Comparison of ENCODE assay signal across 20 cellular contexts in genomic region chr9:129875687-129876395, GRCh38. TPM values are rescaled to one million over a fixed set of nuclear protein-coding genes. Genes with fewer than 3 reads are reported as not detected.
DNase-seq lines count a peak whose midpoint lies in the region; ATAC-seq and TF ChIP-seq lines count a peak whose summit lies in the region.
"Had no signal": no experiment of that assay in that cellular context is flagged by ENCODE, and none has a peak within 500 bp of the region (broad histone marks: within the 10 kb centered on the region; RNA-seq: fewer than 3 reads in every experiment).

No MANE protein-coding gene starts in this region.

- H3K9me3 Mint-ChIP-seq in CD4-positive, alpha-beta memory T cell: peaks cover 0 to 6% (median 0%) of the 10 kb centered on the region in 8 donors
- H3K9me3 Mint-ChIP-seq: activated T-helper 17 cell treated with anti-CD3 and anti-CD28 coated beads, Interleukin-2, amount 50 U/mL, for 72 hours; CD4-positive, alpha-beta T cell; stimulated activated naive CD8-positive, alpha-beta T cell treated with anti-CD3 and anti-CD28 coated beads, Interleukin-15, Interleukin-2, amounts not matched to agents 100 ng/mL and 50 ng/mL, for 24 hours had no signal

- H3K36me3 Mint-ChIP-seq in CD4-positive, alpha-beta memory T cell: peaks cover 47 to 49% of the 10 kb centered on the region in 2 donors
- H3K36me3 Mint-ChIP-seq: activated naive CD8-positive, alpha-beta T cell had no signal

- H2AFZ ChIP-seq in hepatocyte: no peak overlapping the region

- TF ChIP-seq CTCF in DOHH2 (IDR thresholded peaks at IDR 0.05; ENCODE audit: low read depth, low read length, poor library complexity, severe bottlenecking): peak; percentile 23
- no peak for TF ChIP-seq CTCF in foreskin fibroblast (IDR thresholded peaks at IDR 0.05; ENCODE audit: low read depth, low read length)
- TF ChIP-seq CTCF in hepatocyte (IDR thresholded peaks at IDR 0.05; ENCODE audit: poor library complexity): no peak

- peaks cover under 1% of the 10 kb centered on the region; the same call in 1 of the 2 replicates for H3F3A ChIP-seq in DOHH2 (ENCODE audit: control insufficient read depth, insufficient read depth)

- no peaks in the 10 kb centered on the region for H3K9me2 ChIP-seq in DOHH2 (replicated peaks; ENCODE audit: control insufficient read depth, low read length)
- no peaks in the 10 kb centered on the region for H3K9me2 ChIP-seq in hepatocyte (replicated peaks; ENCODE audit: insufficient read depth)

- no peaks in the 10 kb centered on the region for H3K79me2 ChIP-seq in DOHH2 (ENCODE audit: control insufficient read depth, low read length)
- H3K79me2 ChIP-seq in hepatocyte: no peaks in the 10 kb centered on the region

- H4K20me1 ChIP-seq in DOHH2 (ENCODE audit: control insufficient read depth, insufficient read depth, low read depth, low read length): no peaks in the 10 kb centered on the region
- H4K20me1 ChIP-seq in hepatocyte (ENCODE audit: insufficient read depth, poor library complexity, severe bottlenecking): no peaks in the 10 kb centered on the region

- H3K27ac ChIP-seq in CD4-positive, alpha-beta memory T cell (ENCODE audit: low read depth, low read length): peak overlapping the region; percentile 28
- H3K27ac ChIP-seq in DOHH2 (ENCODE audit: low read depth, low read length) (no peak overlapping the region), hepatocyte (no peak overlapping the region)
- H3K27ac ChIP-seq: tibial artery had no signal

- H3K4me1 ChIP-seq in CD4-positive, alpha-beta memory T cell (ENCODE audit: insufficient read depth, low read length): peaks cover 32% of the 10 kb centered on the region
- no peaks in the 10 kb centered on the region for H3K4me1 ChIP-seq in DOHH2 (ENCODE audit: control insufficient read depth, low read length)
- no peaks in the 10 kb centered on the region for H3K4me1 ChIP-seq in hepatocyte (ENCODE audit: insufficient read depth)
- H3K4me1 ChIP-seq: tibial artery had no signal

- CTCF ChIA-PET in CD4-positive, alpha-beta memory T cell (lab: Charles Lee; ENCODE audit: partially characterized antibody): interaction anchor here (1.0 kb wide), 1 partner anchor 9 kb away, joined by 3 read pairs; no protein-coding TSS in a partner anchor

- H3K27me3 ChIP-seq in CD4-positive, alpha-beta memory T cell (ENCODE audit: insufficient read depth, low read length): no peaks in the 10 kb centered on the region
- H3K27me3 ChIP-seq in DOHH2 (ENCODE audit: control insufficient read depth, low read length): no peaks in the 10 kb centered on the region
- H3K27me3 ChIP-seq in hepatocyte: no peaks in the 10 kb centered on the region
- H3K27me3 ChIP-seq: esophagus muscularis mucosa, tibial artery had no signal

- 98% methylated on average over 27 of the region's 27 CpGs for WGBS in hepatocyte (ENCODE audit: low lambda C conversion rate, missing lambda C conversion rate)

- POLR2A ChIA-PET in CD4-positive, alpha-beta memory T cell (lab: Charles Lee; ENCODE audit: partially characterized antibody): interaction anchor here (1.0 to 2.2 kb wide), 2 partner anchors 41 to 132 kb away, joined by 6 to 7 read pairs; partner anchors contain the start of genes C9orf78 and USP20

- no peaks in the 10 kb centered on the region for H3K27me3 Mint-ChIP-seq in CD4-positive, alpha-beta memory T cell
- H3K27me3 Mint-ChIP-seq: activated naive CD8-positive, alpha-beta T cell; activated T-helper 17 cell treated with anti-CD3 and anti-CD28 coated beads, Interleukin-2, amount 50 U/mL, for 72 hours; CD4-positive, alpha-beta T cell; stimulated activated naive CD8-positive, alpha-beta T cell treated with anti-CD3 and anti-CD28 coated beads, Interleukin-15, Interleukin-2, amounts not matched to agents 100 ng/mL and 50 ng/mL, for 24 hours had no signal

- no peak overlapping the region for H3K4me3 Mint-ChIP-seq in CD4-positive, alpha-beta memory T cell
- H3K4me3 Mint-ChIP-seq: activated naive CD8-positive, alpha-beta T cell; activated T-helper 17 cell treated with anti-CD3 and anti-CD28 coated beads, Interleukin-2, amount 50 U/mL, for 72 hours; CD4-positive, alpha-beta T cell; stimulated activated naive CD8-positive, alpha-beta T cell treated with anti-CD3 and anti-CD28 coated beads, Interleukin-15, Interleukin-2, amounts not matched to agents 100 ng/mL and 50 ng/mL, for 24 hours had no signal

- DNase-seq in CD4-positive, alpha-beta memory T cell: no peak
- peak; percentile 59 for DNase-seq in NCI-H82 treated with DMSO at 0.1 percent for 48 hours (lab: John Stamatoyannopoulos, UW; ENCODE audit: unreplicated experiment)
- DNase-seq in foreskin fibroblast: peak; percentile 32 to 60
- DNase-seq in activated naive CD4-positive, alpha-beta T cell (lab: John Stamatoyannopoulos, UW): no peak
- DNase-seq in hepatocyte (ENCODE audit: low spot score): no peak
- no peak for DNase-seq in left ventricle myocardium superior
- DNase-seq: activated CD4-positive, alpha-beta T cell treated with anti-CD3 and anti-CD28 coated beads for 4 hours; CD4-positive, alpha-beta T cell; DMS79 treated with DMSO at 0.1 percent for 48 hours; effector CD4-positive, alpha-beta T cell; mammary epithelial cell; NCI-H1417; SIG-M5; tibial artery had no signal

- intact Hi-C loops in CD4-positive, alpha-beta memory T cell (cut with micrococcal nuclease): no loop called here
- intact Hi-C loops in left ventricle myocardium superior (cut with micrococcal nuclease): no loop called here

- peaks cover 12 to 54% (median 27%) of the 10 kb centered on the region in 4 donors for H3K4me1 Mint-ChIP-seq in CD4-positive, alpha-beta memory T cell
- H3K4me1 Mint-ChIP-seq: activated T-helper 17 cell treated with anti-CD3 and anti-CD28 coated beads, Interleukin-2, amount 50 U/mL, for 72 hours had no signal

- ATAC-seq in HG02973 (IDR thresholded peaks at IDR 0.05; ENCODE audit: unreplicated experiment) (no peak), left ventricle myocardium superior (no peak)
- ATAC-seq: activated T-helper 17 cell treated with anti-CD3 and anti-CD28 coated beads, Interleukin-2, amount 50 U/mL, for 72 hours had no signal

- H3K4me2 ChIP-seq in DOHH2 (ENCODE audit: low read length) (no peak overlapping the region), hepatocyte (no peak overlapping the region)

- peak overlapping the region in 3 of 7 donors; percentile 37 to 75 (median 41) for H3K27ac Mint-ChIP-seq in CD4-positive, alpha-beta memory T cell
- H3K27ac Mint-ChIP-seq: activated T-helper 17 cell treated with anti-CD3 and anti-CD28 coated beads, Interleukin-2, amount 50 U/mL, for 72 hours had no signal

- no peak overlapping the region for H3K4me3 ChIP-seq in CD4-positive, alpha-beta memory T cell (ENCODE audit: low read length in 2 of 2)
- no peak overlapping the region for H3K4me3 ChIP-seq in DOHH2 (ENCODE audit: low read length)
- no peak overlapping the region for H3K4me3 ChIP-seq in foreskin fibroblast (ENCODE audit: low read depth in 1 of 2, low read length in 2 of 2)
- H3K4me3 ChIP-seq in hepatocyte: no peak overlapping the region
- H3K4me3 ChIP-seq: esophagus muscularis mucosa, tibial artery had no signal

- no peaks in the 10 kb centered on the region for H3K9me3 ChIP-seq in CD4-positive, alpha-beta memory T cell (ENCODE audit: control insufficient read depth in 1 of 2, low read length in 2 of 2)
- H3K9me3 ChIP-seq in DOHH2 (ENCODE audit: control insufficient read depth, insufficient read depth, low read length) (no peaks in the 10 kb centered on the region), hepatocyte (ENCODE audit: low read depth) (no peaks in the 10 kb centered on the region)
- H3K9me3 ChIP-seq: esophagus muscularis mucosa, tibial artery had no signal

- H3K36me3 ChIP-seq in CD4-positive, alpha-beta memory T cell (ENCODE audit: insufficient read depth, low read length): peaks cover 33% of the 10 kb centered on the region
- H3K36me3 ChIP-seq in DOHH2 (ENCODE audit: control insufficient read depth, low read length): no peaks in the 10 kb centered on the region; the same call in 1 of the 2 replicates
- H3K36me3 ChIP-seq in hepatocyte (replicated peaks; ENCODE audit: insufficient read depth, low read depth): no peaks in the 10 kb centered on the region

RNA-seq across cellular contexts. Expression of gene USP20, which starts 40.6 kb away (rescaled TPM):
- 100 to 1,000 TPM; 123 to 132 TPM for total RNA-seq in CD4-positive, alpha-beta memory T cell
- polyA plus RNA-seq in CD4-positive, alpha-beta memory T cell: 10 to 100 TPM; 36.5 to 55.9 TPM
- total RNA-seq in hepatocyte (10.6 and 11.2 TPM in 2 replicates), left ventricle myocardium superior (11.6 TPM)
- polyA plus RNA-seq in hepatocyte: 25.3 and 29.0 TPM in 2 replicates

RNA-seq across cellular contexts. Expression of gene C9orf78, which starts 40.8 kb away (rescaled TPM):
- 10 to 100 TPM; 95.5 to 96.9 TPM for total RNA-seq in CD4-positive, alpha-beta memory T cell
- 100 to 1,000 TPM; 204 to 206 TPM for polyA plus RNA-seq in CD4-positive, alpha-beta memory T cell
- total RNA-seq in hepatocyte (43.8 and 48.3 TPM in 2 replicates), left ventricle myocardium superior (35.6 TPM)
- 47.9 and 48.6 TPM in 2 replicates for polyA plus RNA-seq in hepatocyte

RNA-seq across cellular contexts. Expression of gene TOR1A, which starts 51.9 kb away (rescaled TPM):
- 10 to 100 TPM; 39.8 to 41.9 TPM for total RNA-seq in CD4-positive, alpha-beta memory T cell
- polyA plus RNA-seq in CD4-positive, alpha-beta memory T cell: 10 to 100 TPM; 66.3 to 82.5 TPM
- total RNA-seq in hepatocyte (38.7 and 44.8 TPM in 2 replicates), left ventricle myocardium superior (11.7 TPM)
- polyA plus RNA-seq in hepatocyte: 40.2 and 50.4 TPM in 2 replicates

Comparison
In these comparisons a context has a peak if more than half of its experiments do, and no peak if none do; other contexts are left out.
1. DNase-seq: peak in NCI-H82 treated with DMSO at 0.1 percent for 48 hours (single experiment) and foreskin fibroblast (2 of 2); none in CD4-positive, alpha-beta memory T cell (0 of 5), activated naive CD4-positive, alpha-beta T cell (0 of 4), hepatocyte (single experiment) and left ventricle myocardium superior (single experiment).